10 cellular contexts compared by ENCODE assay signal in the genomic region with DNA sequence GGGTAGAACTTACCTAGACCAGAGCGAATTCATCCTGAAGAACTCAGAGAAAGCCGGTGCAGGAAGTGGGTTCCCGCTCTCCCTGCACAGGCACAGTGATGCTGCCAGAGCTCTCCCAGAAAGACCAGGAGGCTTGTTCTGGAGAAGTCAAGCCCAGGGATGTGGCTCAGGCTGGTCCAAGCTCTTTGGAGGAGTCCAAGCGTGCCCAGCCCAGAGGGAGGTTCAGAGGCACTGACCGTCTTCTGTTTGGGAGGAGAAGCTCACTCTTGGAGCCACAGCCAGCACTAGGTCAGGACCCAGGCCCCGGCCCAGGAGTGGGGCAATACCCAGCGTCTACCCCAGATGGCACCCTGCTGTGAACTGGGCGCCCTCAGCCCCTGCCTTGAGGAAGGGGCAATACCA. TPM values are rescaled to one million over a fixed set of nuclear protein-coding genes. Genes with fewer than 3 reads are reported as not detected.
DNase-seq lines count a peak whose midpoint lies in the region; FAIRE-seq and TF ChIP-seq lines count a peak whose summit lies in the region.
"Had no signal": no experiment of that assay in that cellular context is flagged by ENCODE, and none has a peak within 500 bp of the region (broad histone marks: within the 10 kb centered on the region; RNA-seq: fewer than 3 reads in every experiment).

No MANE protein-coding gene starts in this region.

- CTCF ChIA-PET in activated CD4-positive, alpha-beta memory T cell treated with anti-CD3 and anti-CD28 coated beads for 36 hours (lab: Charles Lee): interaction anchor here (0.7 to 2.7 kb wide), 3 partner anchors 13 to 468 kb away, joined by 3 to 15 read pairs (median 4); a partner anchor contains a TSS
- CTCF ChIA-PET in activated CD4-positive, alpha-beta memory T cell treated with anti-CD3 and anti-CD28 coated beads, Interleukin-2, amount 10 ng/mL, durations not matched to agents 7 days and 5 days (lab: Charles Lee): interaction anchor here (0.9 to 2.3 kb wide), 4 partner anchors 17 to 524 kb away, joined by 3 to 5 read pairs (median 4); a partner anchor contains a TSS
- CTCF ChIA-PET in HEK293T (lab: Yijun Ruan, JAX): no interaction called here

- H3K27me3 ChIP-seq in keratinocyte (ENCODE audit: control insufficient read depth, extremely low read depth, insufficient read depth, low read length) (no peaks in the 10 kb centered on the region), suprapubic skin (no peaks in the 10 kb centered on the region)

- H3K36me3 Mint-ChIP-seq in activated CD4-positive, alpha-beta memory T cell treated with anti-CD3 and anti-CD28 coated beads for 36 hours: no peaks in the 10 kb centered on the region
- H3K36me3 Mint-ChIP-seq in activated CD4-positive, alpha-beta memory T cell treated with anti-CD3 and anti-CD28 coated beads, Interleukin-2, amount 10 ng/mL, durations not matched to agents 7 days and 5 days (ENCODE audit: low read depth): no peaks in the 10 kb centered on the region

- H3K4me1 ChIP-seq in keratinocyte (ENCODE audit: control insufficient read depth, extremely low read depth, insufficient read depth, low read length) (peaks cover 50% of the 10 kb centered on the region), suprapubic skin (peaks cover 68% of the 10 kb centered on the region)

- H3K9me3 ChIP-seq in keratinocyte (ENCODE audit: control insufficient read depth, low read depth, low read length): no peaks in the 10 kb centered on the region
- H3K9me3 ChIP-seq in suprapubic skin: no peaks in the 10 kb centered on the region

- no peak; the same call in 1 of the 2 replicates for TF ChIP-seq CTCF in VCaP (conservative IDR thresholded peaks at IDR 0.05)
- peak in 1 of 3 experiments; percentile 12 for TF ChIP-seq CTCF in keratinocyte (optimal IDR thresholded peaks at IDR 0.05 in 1 of 3, IDR thresholded peaks at IDR 0.05 in 1 of 3, conservative IDR thresholded peaks at IDR 0.05 in 1 of 3; ENCODE audit: extremely low read depth in 1 of 3, insufficient read depth in 2 of 3, low read length in 3 of 3)
- no peak for TF ChIP-seq CTCF in suprapubic skin (IDR thresholded peaks at IDR 0.05)

- peaks cover 21% of the 10 kb centered on the region for H3K4me1 Mint-ChIP-seq in activated CD4-positive, alpha-beta memory T cell treated with anti-CD3 and anti-CD28 coated beads for 36 hours (ENCODE audit: low read depth)
- H3K4me1 Mint-ChIP-seq in activated CD4-positive, alpha-beta memory T cell treated with anti-CD3 and anti-CD28 coated beads, Interleukin-2, amount 10 ng/mL, durations not matched to agents 7 days and 5 days: peaks cover 12% of the 10 kb centered on the region

- peak; percentile 11 for DNase-seq in activated CD4-positive, alpha-beta memory T cell treated with anti-CD3 and anti-CD28 coated beads for 36 hours
- no peak for DNase-seq in activated CD4-positive, alpha-beta memory T cell treated with anti-CD3 and anti-CD28 coated beads, Interleukin-2, amount 10 ng/mL, durations not matched to agents 7 days and 5 days
- DNase-seq in keratinocyte (ENCODE audit: low read depth, low spot score): no peak
- no peak for DNase-seq in suprapubic skin (ENCODE audit: low spot score in 2 of 2)
- no peak for DNase-seq in HEK293T (ENCODE audit: extremely low spot score)
- no peak for DNase-seq in activated CD8-positive, alpha-beta memory T cell treated with anti-CD3 and anti-CD28 coated beads, Interleukin-2, amount 50 U/mL, for 4 hours
- DNase-seq in activated CD4-positive, alpha-beta T cell treated with anti-CD3 and anti-CD28 coated beads for 4 hours: no peak
- DNase-seq: NCI-H2107 had no signal

- no peak for TF ChIP-seq POLR2A in suprapubic skin (IDR thresholded peaks at IDR 0.05)

- H3K27ac ChIP-seq in VCaP: peak overlapping the region; percentile 99
- no peak overlapping the region for H3K27ac ChIP-seq in keratinocyte (ENCODE audit: control insufficient read depth, insufficient read depth, low read length)
- peak overlapping the region; percentile 91 for H3K27ac ChIP-seq in suprapubic skin

- H3K4me2 ChIP-seq in keratinocyte (ENCODE audit: control insufficient read depth, extremely low read depth, insufficient read depth, low read depth, low read length): peak overlapping the region; percentile 86

- peaks cover 6% of the 10 kb centered on the region for H3K27me3 Mint-ChIP-seq in activated CD4-positive, alpha-beta memory T cell treated with anti-CD3 and anti-CD28 coated beads for 36 hours
- peaks cover 43% of the 10 kb centered on the region for H3K27me3 Mint-ChIP-seq in activated CD4-positive, alpha-beta memory T cell treated with anti-CD3 and anti-CD28 coated beads, Interleukin-2, amount 10 ng/mL, durations not matched to agents 7 days and 5 days

- peak overlapping the region; percentile 89 to 93 (median 90) for H3K4me3 ChIP-seq in keratinocyte (ENCODE audit: control insufficient read depth in 2 of 3, extremely low read depth in 1 of 3, insufficient read depth in 2 of 3, low read depth in 1 of 3, low read length in 3 of 3)
- H3K4me3 ChIP-seq in suprapubic skin: peak overlapping the region; percentile 66

- POLR2A ChIA-PET in activated CD4-positive, alpha-beta memory T cell treated with anti-CD3 and anti-CD28 coated beads for 36 hours (lab: Charles Lee): interaction anchor here (1.0 kb wide), 1 partner anchor 321 kb away, joined by 3 read pairs; no protein-coding TSS in a partner anchor
- POLR2A ChIA-PET in activated CD4-positive, alpha-beta memory T cell treated with anti-CD3 and anti-CD28 coated beads, Interleukin-2, amount 10 ng/mL, durations not matched to agents 7 days and 5 days (lab: Charles Lee): no interaction called here
- POLR2A ChIA-PET in HEK293T (lab: Yijun Ruan, JAX): interaction anchor here (0.9 to 2.2 kb wide), 4 partner anchors 8 to 27 kb away, joined by 3 to 6 read pairs (median 4); no protein-coding TSS in a partner anchor

- no peak overlapping the region for H2AFZ ChIP-seq in keratinocyte (ENCODE audit: control insufficient read depth, low read length)

- WGBS in suprapubic skin: 44% methylated on average over 3 of the region's 8 CpGs

- peak overlapping the region; percentile 78 for H3K4me3 Mint-ChIP-seq in activated CD4-positive, alpha-beta memory T cell treated with anti-CD3 and anti-CD28 coated beads for 36 hours
- no peak overlapping the region for H3K4me3 Mint-ChIP-seq in activated CD4-positive, alpha-beta memory T cell treated with anti-CD3 and anti-CD28 coated beads, Interleukin-2, amount 10 ng/mL, durations not matched to agents 7 days and 5 days

- H3K27ac Mint-ChIP-seq in activated CD4-positive, alpha-beta memory T cell treated with anti-CD3 and anti-CD28 coated beads for 36 hours: no peak overlapping the region
- H3K27ac Mint-ChIP-seq in activated CD4-positive, alpha-beta memory T cell treated with anti-CD3 and anti-CD28 coated beads, Interleukin-2, amount 10 ng/mL, durations not matched to agents 7 days and 5 days: no peak overlapping the region

- no peak for TF ChIP-seq EP300 in suprapubic skin (IDR thresholded peaks at IDR 0.05)

- H3K9me3 Mint-ChIP-seq in activated CD4-positive, alpha-beta memory T cell treated with anti-CD3 and anti-CD28 coated beads for 36 hours: no peaks in the 10 kb centered on the region
- H3K9me3 Mint-ChIP-seq in activated CD4-positive, alpha-beta memory T cell treated with anti-CD3 and anti-CD28 coated beads, Interleukin-2, amount 10 ng/mL, durations not matched to agents 7 days and 5 days: no peaks in the 10 kb centered on the region

- H4K20me1 ChIP-seq in keratinocyte (ENCODE audit: control insufficient read depth, extremely low read depth, insufficient read depth, low read length): peaks cover 13% of the 10 kb centered on the region

- peaks cover 1 to 7% of the 10 kb centered on the region in 2 experiments for H3K36me3 ChIP-seq in keratinocyte (ENCODE audit: control insufficient read depth in 2 of 2, extremely low read depth in 1 of 2, insufficient read depth in 2 of 2, low read length in 2 of 2)
- no peaks in the 10 kb centered on the region for H3K36me3 ChIP-seq in suprapubic skin

- H3K79me2 ChIP-seq in keratinocyte (ENCODE audit: control insufficient read depth, insufficient read depth, low read length): peaks cover 33% of the 10 kb centered on the region

- intact Hi-C loops in activated CD4-positive, alpha-beta memory T cell treated with anti-CD3 and anti-CD28 coated beads for 36 hours (cut with micrococcal nuclease): loop anchor here (2.0 kb wide), 1 partner anchor 93 kb away; no protein-coding TSS in a partner anchor

- dilution Hi-C loops in keratinocyte (cut with MboI; ENCODE audit: extremely low pct_ligation_motif_present, low sequenced_read_pairs): no loop called here

- no peaks in the 10 kb centered on the region for H3K9me1 ChIP-seq in keratinocyte (ENCODE audit: control insufficient read depth, extremely low read depth, insufficient read depth, low read length)

- peak; percentile 82 for FAIRE-seq in keratinocyte (lab: Jason Lieb, UNC)
- FAIRE-seq: TTC549 had no signal

- H3K9ac ChIP-seq in keratinocyte (ENCODE audit: control insufficient read depth, extremely low read depth, insufficient read depth, low read length): peak overlapping the region; percentile 97

TF ChIP-seq in HEK293T, 16 proteins besides CTCF, POLR2A, EP300 and RAD21:
- TF ChIP-seq ZNF384 (IDR thresholded peaks at IDR 0.05) (no peak), LEF1 (IDR thresholded peaks at IDR 0.05; ENCODE audit: borderline replicate concordance) (no peak), TARDBP (IDR thresholded peaks at IDR 0.05) (no peak), L3MBTL2 (conservative IDR thresholded peaks at IDR 0.05) (no peak), FOXK2 (IDR thresholded peaks at IDR 0.05) (no peak), BHLHE40 (IDR thresholded peaks at IDR 0.05; ENCODE audit: borderline replicate concordance) (no peak), ELF4 (IDR thresholded peaks at IDR 0.05) (no peak), SP1 (IDR thresholded peaks at IDR 0.05) (no peak), FOXM1 (IDR thresholded peaks at IDR 0.05; ENCODE audit: borderline replicate concordance) (no peak)
TF ChIP-seq in HEK293T: peak in this region for 0.

RNA-seq across cellular contexts. Expression of a gene that starts 1.5 kb away (rescaled TPM):
- total RNA-seq in activated CD4-positive, alpha-beta memory T cell treated with anti-CD3 and anti-CD28 coated beads for 36 hours: 1 to 10 TPM; 2.5 to 3.0 TPM
- 1 to 10 TPM in 1 of 2 experiments, under 1 TPM in 1; 0.76 to 1.3 TPM for total RNA-seq in activated CD4-positive, alpha-beta memory T cell treated with anti-CD3 and anti-CD28 coated beads, Interleukin-2, amount 10 ng/mL, durations not matched to agents 7 days and 5 days
- 29.0 to 84.0 TPM (median 50.7 TPM) in 3 replicates for polyA plus RNA-seq in keratinocyte
- 14.2 TPM for polyA plus RNA-seq in keratinocyte (2011; ENCODE audit: low read depth)
- 40.6 and 82.2 TPM in 2 replicates for polyA plus RNA-seq in keratinocyte (2011; cell fraction: cytosol; rRNA removed)
- polyA plus RNA-seq in keratinocyte (2011; cell fraction: nucleus; rRNA removed): 70.2 and 80.4 TPM in 2 replicates
- 20.6 and 151 TPM in 2 replicates for polyA plus RNA-seq in keratinocyte (2012; ENCODE audit: low replicate concordance)
- 41.7 to 94.9 TPM (median 50.4 TPM) in 3 replicates for polyA minus RNA-seq in keratinocyte
- polyA minus RNA-seq in keratinocyte (2011; cell fraction: cytosol; rRNA and poly(A)+ RNA removed): 149 TPM
- 70.1 and 74.7 TPM in 2 replicates for polyA minus RNA-seq in keratinocyte (2011; cell fraction: nucleus; rRNA and poly(A)+ RNA removed)
- 10 to 100 TPM in 3 of 4 donors, 1 to 10 TPM in 1; 9.5 to 20.4 (median 16.2) TPM for total RNA-seq in suprapubic skin
